ENCODE assay signal across 15 cellular contexts in genomic region chr1:10631121-10631810, GRCh38.
DNase-seq lines count a peak whose midpoint lies in the region; ATAC-seq and TF ChIP-seq lines count a peak whose summit lies in the region.
"Had no signal": no experiment of that assay in that cellular context is flagged by ENCODE, and none has a peak within 500 bp of the region (broad histone marks: within the 10 kb centered on the region; RNA-seq: fewer than 3 reads in every experiment).

No MANE protein-coding gene starts in this region.

- H3K4me1 ChIP-seq in BLaER1 treated with 17β-estradiol and CSF1 and Interleukin-3, amounts not matched to agents 10 nM and 100 nM, result peaks cover 37 to 87% (median 68%) of the 10 kb centered on the region in 10 experiments
- peaks cover 19 to 74% (median 32%) of the 10 kb centered on the region in 3 donors for H3K4me1 ChIP-seq in esophagus squamous epithelium
- H3K4me1 ChIP-seq in rectal smooth muscle tissue (ENCODE audit: control insufficient read depth, insufficient read depth, low read length), result peaks cover 15% of the 10 kb centered on the region
- H3K4me1 ChIP-seq: HAP-1 had no signal

- CTCF ChIA-PET in activated CD4-positive, alpha-beta T cell treated with anti-CD3 and anti-CD28 coated beads for 36 hours (lab: Charles Lee), result no interaction called here

- H3K9me3 ChIP-seq in BLaER1 treated with 17β-estradiol and CSF1 and Interleukin-3, amounts not matched to agents 10 nM and 100 nM (replicated peaks in 1 of 11), result no peaks in the 10 kb centered on the region
- no peaks in the 10 kb centered on the region for H3K9me3 ChIP-seq in esophagus squamous epithelium
- H3K9me3 ChIP-seq: HAP-1, SJSA1 had no signal

- peaks cover 4% of the 10 kb centered on the region for H3K36me3 Mint-ChIP-seq in activated CD4-positive, alpha-beta T cell treated with anti-CD3 and anti-CD28 coated beads for 36 hours (ENCODE audit: low read depth)

- peak overlapping the region in 10 of 11 experiments; percentile 36 to 73 (median 56); a peak in 18 of 22 replicates for H3K9ac ChIP-seq in BLaER1 treated with 17β-estradiol and CSF1 and Interleukin-3, amounts not matched to agents 10 nM and 100 nM
- H3K9ac ChIP-seq in rectal smooth muscle tissue (ENCODE audit: low read length), result no peak overlapping the region

- H4K20me1 ChIP-seq in BLaER1 treated with 17β-estradiol and CSF1 and Interleukin-3, amounts not matched to agents 10 nM and 100 nM, result peaks cover 0 to 40% (median 0%) of the 10 kb centered on the region in 11 experiments; a peak in 5 of 22 replicates

- H3K36me3 ChIP-seq in BLaER1 treated with 17β-estradiol and CSF1 and Interleukin-3, amounts not matched to agents 10 nM and 100 nM, result peaks cover 0 to 18% (median 5%) of the 10 kb centered on the region in 11 experiments; a peak in 5 of 22 replicates
- no peaks in the 10 kb centered on the region; the same call in 1 of the 2 replicates for H3K36me3 ChIP-seq in H7 (replicated peaks; ENCODE audit: control insufficient read depth, insufficient read depth, low read length)
- peaks cover 0 to 66% (median 7%) of the 10 kb centered on the region in 3 donors for H3K36me3 ChIP-seq in esophagus squamous epithelium
- H3K36me3 ChIP-seq in rectal smooth muscle tissue (ENCODE audit: control insufficient read depth, insufficient read depth, low read length), result peaks cover 2% of the 10 kb centered on the region
- H3K36me3 ChIP-seq: HAP-1 had no signal

- POLR2A ChIA-PET in activated CD4-positive, alpha-beta T cell treated with anti-CD3 and anti-CD28 coated beads for 36 hours (lab: Charles Lee), result no interaction called here

- H3K27ac Mint-ChIP-seq in activated CD4-positive, alpha-beta T cell treated with anti-CD3 and anti-CD28 coated beads for 36 hours, result no peak overlapping the region
- H3K27ac Mint-ChIP-seq: naive thymus-derived CD4-positive, alpha-beta T cell had no signal

- ATAC-seq in activated CD4-positive, alpha-beta T cell treated with anti-CD3 and anti-CD28 coated beads for 36 hours, result no peak
- ATAC-seq: effector memory CD8-positive, alpha-beta T cell; naive thymus-derived CD4-positive, alpha-beta T cell had no signal

- intact Hi-C loops in esophagus squamous epithelium (cut with DNase I), result no loop called here
- intact Hi-C loops in activated CD4-positive, alpha-beta T cell treated with anti-CD3 and anti-CD28 coated beads for 36 hours (cut with DNase I, micrococcal nuclease), result no loop called here

- H3K9me3 Mint-ChIP-seq in activated CD4-positive, alpha-beta T cell treated with anti-CD3 and anti-CD28 coated beads for 36 hours (ENCODE audit: low read depth), result no peaks in the 10 kb centered on the region
- H3K9me3 Mint-ChIP-seq: effector memory CD8-positive, alpha-beta T cell; naive thymus-derived CD4-positive, alpha-beta T cell had no signal

- H3K4me3 ChIP-seq in BLaER1 treated with 17β-estradiol and CSF1 and Interleukin-3, amounts not matched to agents 10 nM and 100 nM, result peak overlapping the region in 4 of 10 experiments; percentile 18 to 30 (median 28); a peak in 4 of 20 replicates
- H3K4me3 ChIP-seq in H7 (ENCODE audit: insufficient read depth, low read depth, low read length) (no peak overlapping the region), esophagus squamous epithelium (no peak overlapping the region), rectal smooth muscle tissue (ENCODE audit: low read length) (no peak overlapping the region)
- H3K4me3 ChIP-seq: HAP-1, SJSA1 had no signal

- H3K4me1 Mint-ChIP-seq in activated CD4-positive, alpha-beta T cell treated with anti-CD3 and anti-CD28 coated beads for 36 hours, result no peaks in the 10 kb centered on the region
- H3K4me1 Mint-ChIP-seq: naive thymus-derived CD4-positive, alpha-beta T cell had no signal

- TF ChIP-seq POLR2A in esophagus squamous epithelium (IDR thresholded peaks at IDR 0.05), result no peak

- DNase-seq in H7 (peak; percentile 75), esophagus squamous epithelium (lab: John Stamatoyannopoulos, UW) (no peak), occipital lobe (lab: John Stamatoyannopoulos, UW) (no peak), CD1c-positive myeloid dendritic cell (ENCODE audit: extremely low spot score) (no peak)
- no peak for DNase-seq in activated CD4-positive, alpha-beta T cell treated with anti-CD3 and anti-CD28 coated beads for 36 hours
- DNase-seq: activated T-cell treated with anti-CD3 and anti-CD28 coated beads, Interleukin-2, amount 50 U/mL, for 48 hours; caudate nucleus; DMS 273 treated with DMSO at 0.1 percent for 48 hours; effector memory CD8-positive, alpha-beta T cell; NCI-H1694 treated with DMSO at 0.1 percent for 48 hours had no signal

- WGBS in esophagus squamous epithelium, 2 donors, result 88 to 100% methylated on average over 1 to 13 of the region's 20 CpGs

- H3K27me3 Mint-ChIP-seq in activated CD4-positive, alpha-beta T cell treated with anti-CD3 and anti-CD28 coated beads for 36 hours, result no peaks in the 10 kb centered on the region
- H3K27me3 Mint-ChIP-seq: effector memory CD8-positive, alpha-beta T cell; naive thymus-derived CD4-positive, alpha-beta T cell had no signal

- no peak for TF ChIP-seq CTCF in esophagus squamous epithelium (IDR thresholded peaks at IDR 0.05)

- H3K27ac ChIP-seq in BLaER1 treated with 17β-estradiol and CSF1 and Interleukin-3, amounts not matched to agents 10 nM and 100 nM, result peak overlapping the region in 9 of 11 experiments; percentile 27 to 81 (median 71); a peak in 18 of 22 replicates
- H3K27ac ChIP-seq in esophagus squamous epithelium (peak overlapping the region; percentile 55 to 93 (median 90)), rectal smooth muscle tissue (ENCODE audit: low read depth, low read length) (peak overlapping the region; percentile 7)
- H3K27ac ChIP-seq: SJSA1 had no signal

- H3K4me2 ChIP-seq in BLaER1 treated with 17β-estradiol and CSF1 and Interleukin-3, amounts not matched to agents 10 nM and 100 nM, result peak overlapping the region; percentile 69 to 88 (median 83)

- H3K4me3 Mint-ChIP-seq in activated CD4-positive, alpha-beta T cell treated with anti-CD3 and anti-CD28 coated beads for 36 hours, result no peak overlapping the region
- H3K4me3 Mint-ChIP-seq: effector memory CD8-positive, alpha-beta T cell; naive thymus-derived CD4-positive, alpha-beta T cell had no signal

- H3K27me3 ChIP-seq in BLaER1 treated with 17β-estradiol and CSF1 and Interleukin-3, amounts not matched to agents 10 nM and 100 nM, result no peaks in the 10 kb centered on the region
- H3K27me3 ChIP-seq in H7 (ENCODE audit: control insufficient read depth, insufficient read depth, low read length), result no peaks in the 10 kb centered on the region
- no peaks in the 10 kb centered on the region for H3K27me3 ChIP-seq in esophagus squamous epithelium
- no peaks in the 10 kb centered on the region for H3K27me3 ChIP-seq in rectal smooth muscle tissue (ENCODE audit: control insufficient read depth, insufficient read depth, low read length)
- H3K27me3 ChIP-seq: SJSA1 had no signal

Comparison
In these comparisons a context has a peak if more than half of its experiments do, and no peak if none do; other contexts are left out.
1. H3K27ac ChIP-seq: peak in every context shown above with its lines; median percentile 90 in esophagus squamous epithelium; 71 in BLaER1 treated with 17β-estradiol and CSF1 and Interleukin-3, amounts not matched to agents 10 nM and 100 nM; 7 in rectal smooth muscle tissue.